In the genomic region with DNA sequence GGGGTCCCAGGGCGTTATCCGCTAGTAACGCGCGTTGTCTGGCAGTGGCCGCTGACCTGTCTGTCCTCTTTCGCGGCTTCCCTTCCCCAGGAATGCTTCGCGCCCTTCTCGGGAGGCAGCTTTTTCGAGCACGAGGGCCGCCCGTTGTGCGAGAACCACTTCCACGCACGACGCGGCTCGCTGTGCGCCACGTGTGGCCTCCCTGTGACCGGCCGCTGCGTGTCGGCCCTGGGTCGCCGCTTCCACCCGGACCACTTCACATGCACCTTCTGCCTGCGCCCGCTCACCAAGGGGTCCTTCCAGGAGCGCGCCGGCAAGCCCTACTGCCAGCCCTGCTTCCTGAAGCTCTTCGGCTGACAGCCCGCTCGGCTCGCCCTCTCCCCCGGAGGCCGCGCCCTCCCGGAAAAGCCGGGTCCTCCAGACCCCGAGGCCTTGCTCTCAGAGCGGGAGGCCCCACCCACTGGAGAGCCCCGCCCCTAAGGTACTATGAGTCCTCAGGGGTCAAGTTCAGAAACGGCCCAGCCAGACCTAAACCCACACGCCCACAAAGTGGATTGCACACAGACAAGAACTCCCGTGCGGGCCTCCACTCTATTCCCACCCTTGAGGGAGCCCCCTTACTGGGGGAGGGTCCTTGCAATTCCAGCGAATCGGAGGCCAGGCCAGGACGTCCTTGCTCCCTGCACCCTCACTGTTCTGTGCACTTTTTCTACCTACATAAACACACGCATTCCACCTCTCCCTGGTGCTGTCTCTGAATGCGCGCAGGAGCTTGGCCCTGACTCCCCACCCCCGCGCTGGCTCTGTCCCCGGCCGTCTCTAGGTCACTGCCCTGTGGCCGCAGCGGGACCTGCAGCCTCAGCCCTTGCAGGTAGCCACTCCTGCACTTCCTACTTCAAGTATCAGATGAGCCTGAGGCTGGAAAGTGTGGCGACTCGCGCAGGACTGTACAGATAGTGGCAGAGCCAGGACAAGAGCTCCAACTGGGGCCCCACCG, we compare ENCODE assay signal across 1 cellular context.
TF ChIP-seq lines count a peak whose summit lies in the region.

No MANE protein-coding gene starts in this region.

TF ChIP-seq in HepG2, 621 proteins besides CTCF, POLR2A, EP300 and RAD21 (continued from another document and continues in another):
- TF ChIP-seq, protein P1, sequence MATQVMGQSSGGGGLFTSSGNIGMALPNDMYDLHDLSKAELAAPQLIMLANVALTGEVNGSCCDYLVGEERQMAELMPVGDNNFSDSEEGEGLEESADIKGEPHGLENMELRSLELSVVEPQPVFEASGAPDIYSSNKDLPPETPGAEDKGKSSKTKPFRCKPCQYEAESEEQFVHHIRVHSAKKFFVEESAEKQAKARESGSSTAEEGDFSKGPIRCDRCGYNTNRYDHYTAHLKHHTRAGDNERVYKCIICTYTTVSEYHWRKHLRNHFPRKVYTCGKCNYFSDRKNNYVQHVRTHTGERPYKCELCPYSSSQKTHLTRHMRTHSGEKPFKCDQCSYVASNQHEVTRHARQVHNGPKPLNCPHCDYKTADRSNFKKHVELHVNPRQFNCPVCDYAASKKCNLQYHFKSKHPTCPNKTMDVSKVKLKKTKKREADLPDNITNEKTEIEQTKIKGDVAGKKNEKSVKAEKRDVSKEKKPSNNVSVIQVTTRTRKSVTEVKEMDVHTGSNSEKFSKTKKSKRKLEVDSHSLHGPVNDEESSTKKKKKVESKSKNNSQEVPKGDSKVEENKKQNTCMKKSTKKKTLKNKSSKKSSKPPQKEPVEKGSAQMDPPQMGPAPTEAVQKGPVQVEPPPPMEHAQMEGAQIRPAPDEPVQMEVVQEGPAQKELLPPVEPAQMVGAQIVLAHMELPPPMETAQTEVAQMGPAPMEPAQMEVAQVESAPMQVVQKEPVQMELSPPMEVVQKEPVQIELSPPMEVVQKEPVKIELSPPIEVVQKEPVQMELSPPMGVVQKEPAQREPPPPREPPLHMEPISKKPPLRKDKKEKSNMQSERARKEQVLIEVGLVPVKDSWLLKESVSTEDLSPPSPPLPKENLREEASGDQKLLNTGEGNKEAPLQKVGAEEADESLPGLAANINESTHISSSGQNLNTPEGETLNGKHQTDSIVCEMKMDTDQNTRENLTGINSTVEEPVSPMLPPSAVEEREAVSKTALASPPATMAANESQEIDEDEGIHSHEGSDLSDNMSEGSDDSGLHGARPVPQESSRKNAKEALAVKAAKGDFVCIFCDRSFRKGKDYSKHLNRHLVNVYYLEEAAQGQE (IDR thresholded peaks at IDR 0.05; ENCODE audit: borderline replicate concordance in 1 of 2, low read depth in 1 of 2, low read length in 2 of 2): no peak; a peak in 1 of 4 replicates
- TF ChIP-seq, protein P2, sequence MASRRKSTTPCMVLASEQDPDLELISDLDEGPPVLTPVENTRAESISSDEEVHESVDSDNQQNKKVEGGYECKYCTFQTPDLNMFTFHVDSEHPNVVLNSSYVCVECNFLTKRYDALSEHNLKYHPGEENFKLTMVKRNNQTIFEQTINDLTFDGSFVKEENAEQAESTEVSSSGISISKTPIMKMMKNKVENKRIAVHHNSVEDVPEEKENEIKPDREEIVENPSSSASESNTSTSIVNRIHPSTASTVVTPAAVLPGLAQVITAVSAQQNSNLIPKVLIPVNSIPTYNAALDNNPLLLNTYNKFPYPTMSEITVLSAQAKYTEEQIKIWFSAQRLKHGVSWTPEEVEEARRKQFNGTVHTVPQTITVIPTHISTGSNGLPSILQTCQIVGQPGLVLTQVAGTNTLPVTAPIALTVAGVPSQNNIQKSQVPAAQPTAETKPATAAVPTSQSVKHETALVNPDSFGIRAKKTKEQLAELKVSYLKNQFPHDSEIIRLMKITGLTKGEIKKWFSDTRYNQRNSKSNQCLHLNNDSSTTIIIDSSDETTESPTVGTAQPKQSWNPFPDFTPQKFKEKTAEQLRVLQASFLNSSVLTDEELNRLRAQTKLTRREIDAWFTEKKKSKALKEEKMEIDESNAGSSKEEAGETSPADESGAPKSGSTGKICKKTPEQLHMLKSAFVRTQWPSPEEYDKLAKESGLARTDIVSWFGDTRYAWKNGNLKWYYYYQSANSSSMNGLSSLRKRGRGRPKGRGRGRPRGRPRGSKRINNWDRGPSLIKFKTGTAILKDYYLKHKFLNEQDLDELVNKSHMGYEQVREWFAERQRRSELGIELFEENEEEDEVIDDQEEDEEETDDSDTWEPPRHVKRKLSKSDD (CRISPR knock-in tag; IDR thresholded peaks at IDR 0.05; ENCODE audit: low read depth): no peak
- TF ChIP-seq ZIK1 (CRISPR knock-in tag; IDR thresholded peaks at IDR 0.05; ENCODE audit: borderline replicate concordance, low read depth) (no peak), PLRG1 (conservative IDR thresholded peaks at IDR 0.05) (no peak), ZNF530 (CRISPR knock-in tag; IDR thresholded peaks at IDR 0.05; ENCODE audit: low read depth) (0 out of 2 replicates have a peak, but pooled peaks have one; percentile 77), TCF7L2 (IDR thresholded peaks at IDR 0.05; ENCODE audit: low read depth, low read length) (no peak), EEA1 (CRISPR knock-in tag; IDR thresholded peaks at IDR 0.05; ENCODE audit: borderline replicate concordance) (0 out of 2 replicates have a peak, but pooled peaks have one; percentile 70), POLR2G (IDR thresholded peaks at IDR 0.05; ENCODE audit: low read depth, low read length) (peak; percentile 24), ZNF569 (CRISPR knock-in tag; IDR thresholded peaks at IDR 0.05; ENCODE audit: borderline replicate concordance) (no peak), ZSCAN31 (CRISPR knock-in tag; IDR thresholded peaks at IDR 0.05; ENCODE audit: low read depth) (no peak), FOXM1 (CRISPR knock-in tag; IDR thresholded peaks at IDR 0.05) (no peak), STAT5B (CRISPR knock-in tag; IDR thresholded peaks at IDR 0.05) (no peak), CHCHD3 (CRISPR knock-in tag; IDR thresholded peaks at IDR 0.05) (no peak; the same call in 1 of the 2 replicates), AHR (CRISPR knock-in tag; IDR thresholded peaks at IDR 0.05) (peak; percentile 24; the same call in 1 of the 2 replicates), MAFF (IDR thresholded peaks at IDR 0.05; ENCODE audit: low read depth, low read length) (no peak), ZNF143 (CRISPR knock-in tag; IDR thresholded peaks at IDR 0.05) (0 out of 2 replicates have a peak, but pooled peaks have one; percentile 47), ZNF816 (CRISPR knock-in tag; IDR thresholded peaks at IDR 0.05; ENCODE audit: borderline replicate concordance) (no peak; the same call in 1 of the 2 replicates), ZNF180 (CRISPR knock-in tag; IDR thresholded peaks at IDR 0.05; ENCODE audit: borderline replicate concordance, low read depth) (no peak), ZKSCAN8 (CRISPR knock-in tag; IDR thresholded peaks at IDR 0.05; ENCODE audit: borderline replicate concordance) (no peak; the same call in 1 of the 2 replicates), ZNF343 (CRISPR knock-in tag; IDR thresholded peaks at IDR 0.05) (peak; percentile 83), SPEN (CRISPR knock-in tag; IDR thresholded peaks at IDR 0.05; ENCODE audit: low read depth) (peak; percentile 90), ZFP62 (CRISPR knock-in tag; IDR thresholded peaks at IDR 0.05) (no peak), KDM5B (CRISPR knock-in tag; IDR thresholded peaks at IDR 0.05; ENCODE audit: borderline replicate concordance) (peak; percentile 79; the same call in 1 of the 2 replicates), SNAI1 (CRISPR knock-in tag; IDR thresholded peaks at IDR 0.05; ENCODE audit: borderline replicate concordance) (no peak; the same call in 1 of the 2 replicates), ZNF552 (CRISPR knock-in tag; IDR thresholded peaks at IDR 0.05; ENCODE audit: borderline replicate concordance) (no peak; the same call in 1 of the 2 replicates), ZNF777 (CRISPR knock-in tag; IDR thresholded peaks at IDR 0.05) (peak; percentile 82; the same call in 1 of the 2 replicates), RORA (CRISPR knock-in tag; IDR thresholded peaks at IDR 0.05) (no peak), ZNF850 (CRISPR knock-in tag; conservative IDR thresholded peaks at IDR 0.05) (no peak)
- TF ChIP-seq, protein P3, sequence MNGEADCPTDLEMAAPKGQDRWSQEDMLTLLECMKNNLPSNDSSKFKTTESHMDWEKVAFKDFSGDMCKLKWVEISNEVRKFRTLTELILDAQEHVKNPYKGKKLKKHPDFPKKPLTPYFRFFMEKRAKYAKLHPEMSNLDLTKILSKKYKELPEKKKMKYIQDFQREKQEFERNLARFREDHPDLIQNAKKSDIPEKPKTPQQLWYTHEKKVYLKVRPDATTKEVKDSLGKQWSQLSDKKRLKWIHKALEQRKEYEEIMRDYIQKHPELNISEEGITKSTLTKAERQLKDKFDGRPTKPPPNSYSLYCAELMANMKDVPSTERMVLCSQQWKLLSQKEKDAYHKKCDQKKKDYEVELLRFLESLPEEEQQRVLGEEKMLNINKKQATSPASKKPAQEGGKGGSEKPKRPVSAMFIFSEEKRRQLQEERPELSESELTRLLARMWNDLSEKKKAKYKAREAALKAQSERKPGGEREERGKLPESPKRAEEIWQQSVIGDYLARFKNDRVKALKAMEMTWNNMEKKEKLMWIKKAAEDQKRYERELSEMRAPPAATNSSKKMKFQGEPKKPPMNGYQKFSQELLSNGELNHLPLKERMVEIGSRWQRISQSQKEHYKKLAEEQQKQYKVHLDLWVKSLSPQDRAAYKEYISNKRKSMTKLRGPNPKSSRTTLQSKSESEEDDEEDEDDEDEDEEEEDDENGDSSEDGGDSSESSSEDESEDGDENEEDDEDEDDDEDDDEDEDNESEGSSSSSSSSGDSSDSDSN (CRISPR knock-in tag; IDR thresholded peaks at IDR 0.05): peak; percentile 82
- TF ChIP-seq, protein P4, sequence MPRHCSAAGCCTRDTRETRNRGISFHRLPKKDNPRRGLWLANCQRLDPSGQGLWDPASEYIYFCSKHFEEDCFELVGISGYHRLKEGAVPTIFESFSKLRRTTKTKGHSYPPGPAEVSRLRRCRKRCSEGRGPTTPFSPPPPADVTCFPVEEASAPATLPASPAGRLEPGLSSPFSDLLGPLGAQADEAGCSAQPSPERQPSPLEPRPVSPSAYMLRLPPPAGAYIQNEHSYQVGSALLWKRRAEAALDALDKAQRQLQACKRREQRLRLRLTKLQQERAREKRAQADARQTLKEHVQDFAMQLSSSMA (CRISPR knock-in tag; IDR thresholded peaks at IDR 0.05): peak; percentile 74; the same call in 1 of the 2 replicates
- TF ChIP-seq, protein P5, sequence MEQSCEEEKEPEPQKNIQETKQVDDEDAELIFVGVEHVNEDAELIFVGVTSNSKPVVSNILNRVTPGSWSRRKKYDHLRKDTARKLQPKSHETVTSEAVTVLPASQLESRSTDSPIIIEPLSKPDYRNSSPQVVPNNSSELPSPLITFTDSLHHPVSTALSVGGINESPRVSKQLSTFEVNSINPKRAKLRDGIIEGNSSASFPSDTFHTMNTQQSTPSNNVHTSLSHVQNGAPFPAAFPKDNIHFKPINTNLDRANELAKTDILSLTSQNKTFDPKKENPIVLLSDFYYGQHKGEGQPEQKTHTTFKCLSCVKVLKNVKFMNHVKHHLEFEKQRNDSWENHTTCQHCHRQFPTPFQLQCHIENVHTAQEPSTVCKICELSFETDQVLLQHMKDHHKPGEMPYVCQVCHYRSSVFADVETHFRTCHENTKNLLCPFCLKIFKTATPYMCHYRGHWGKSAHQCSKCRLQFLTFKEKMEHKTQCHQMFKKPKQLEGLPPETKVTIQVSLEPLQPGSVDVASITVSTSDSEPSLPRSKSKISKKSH (CRISPR knock-in tag; IDR thresholded peaks at IDR 0.05; ENCODE audit: borderline replicate concordance): peak; percentile 62; the same call in 1 of the 2 replicates
- TF ChIP-seq, protein P6, sequence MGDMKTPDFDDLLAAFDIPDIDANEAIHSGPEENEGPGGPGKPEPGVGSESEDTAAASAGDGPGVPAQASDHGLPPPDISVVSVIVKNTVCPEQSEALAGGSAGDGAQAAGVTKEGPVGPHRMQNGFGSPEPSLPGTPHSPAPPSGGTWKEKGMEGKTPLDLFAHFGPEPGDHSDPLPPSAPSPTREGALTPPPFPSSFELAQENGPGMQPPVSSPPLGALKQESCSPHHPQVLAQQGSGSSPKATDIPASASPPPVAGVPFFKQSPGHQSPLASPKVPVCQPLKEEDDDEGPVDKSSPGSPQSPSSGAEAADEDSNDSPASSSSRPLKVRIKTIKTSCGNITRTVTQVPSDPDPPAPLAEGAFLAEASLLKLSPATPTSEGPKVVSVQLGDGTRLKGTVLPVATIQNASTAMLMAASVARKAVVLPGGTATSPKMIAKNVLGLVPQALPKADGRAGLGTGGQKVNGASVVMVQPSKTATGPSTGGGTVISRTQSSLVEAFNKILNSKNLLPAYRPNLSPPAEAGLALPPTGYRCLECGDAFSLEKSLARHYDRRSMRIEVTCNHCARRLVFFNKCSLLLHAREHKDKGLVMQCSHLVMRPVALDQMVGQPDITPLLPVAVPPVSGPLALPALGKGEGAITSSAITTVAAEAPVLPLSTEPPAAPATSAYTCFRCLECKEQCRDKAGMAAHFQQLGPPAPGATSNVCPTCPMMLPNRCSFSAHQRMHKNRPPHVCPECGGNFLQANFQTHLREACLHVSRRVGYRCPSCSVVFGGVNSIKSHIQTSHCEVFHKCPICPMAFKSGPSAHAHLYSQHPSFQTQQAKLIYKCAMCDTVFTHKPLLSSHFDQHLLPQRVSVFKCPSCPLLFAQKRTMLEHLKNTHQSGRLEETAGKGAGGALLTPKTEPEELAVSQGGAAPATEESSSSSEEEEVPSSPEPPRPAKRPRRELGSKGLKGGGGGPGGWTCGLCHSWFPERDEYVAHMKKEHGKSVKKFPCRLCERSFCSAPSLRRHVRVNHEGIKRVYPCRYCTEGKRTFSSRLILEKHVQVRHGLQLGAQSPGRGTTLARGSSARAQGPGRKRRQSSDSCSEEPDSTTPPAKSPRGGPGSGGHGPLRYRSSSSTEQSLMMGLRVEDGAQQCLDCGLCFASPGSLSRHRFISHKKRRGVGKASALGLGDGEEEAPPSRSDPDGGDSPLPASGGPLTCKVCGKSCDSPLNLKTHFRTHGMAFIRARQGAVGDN (CRISPR knock-in tag; IDR thresholded peaks at IDR 0.05): peak; percentile 94
- TF ChIP-seq, protein P7, sequence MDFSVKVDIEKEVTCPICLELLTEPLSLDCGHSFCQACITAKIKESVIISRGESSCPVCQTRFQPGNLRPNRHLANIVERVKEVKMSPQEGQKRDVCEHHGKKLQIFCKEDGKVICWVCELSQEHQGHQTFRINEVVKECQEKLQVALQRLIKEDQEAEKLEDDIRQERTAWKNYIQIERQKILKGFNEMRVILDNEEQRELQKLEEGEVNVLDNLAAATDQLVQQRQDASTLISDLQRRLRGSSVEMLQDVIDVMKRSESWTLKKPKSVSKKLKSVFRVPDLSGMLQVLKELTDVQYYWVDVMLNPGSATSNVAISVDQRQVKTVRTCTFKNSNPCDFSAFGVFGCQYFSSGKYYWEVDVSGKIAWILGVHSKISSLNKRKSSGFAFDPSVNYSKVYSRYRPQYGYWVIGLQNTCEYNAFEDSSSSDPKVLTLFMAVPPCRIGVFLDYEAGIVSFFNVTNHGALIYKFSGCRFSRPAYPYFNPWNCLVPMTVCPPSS (IDR thresholded peaks at IDR 0.05): no peak
- TF ChIP-seq, protein P8, sequence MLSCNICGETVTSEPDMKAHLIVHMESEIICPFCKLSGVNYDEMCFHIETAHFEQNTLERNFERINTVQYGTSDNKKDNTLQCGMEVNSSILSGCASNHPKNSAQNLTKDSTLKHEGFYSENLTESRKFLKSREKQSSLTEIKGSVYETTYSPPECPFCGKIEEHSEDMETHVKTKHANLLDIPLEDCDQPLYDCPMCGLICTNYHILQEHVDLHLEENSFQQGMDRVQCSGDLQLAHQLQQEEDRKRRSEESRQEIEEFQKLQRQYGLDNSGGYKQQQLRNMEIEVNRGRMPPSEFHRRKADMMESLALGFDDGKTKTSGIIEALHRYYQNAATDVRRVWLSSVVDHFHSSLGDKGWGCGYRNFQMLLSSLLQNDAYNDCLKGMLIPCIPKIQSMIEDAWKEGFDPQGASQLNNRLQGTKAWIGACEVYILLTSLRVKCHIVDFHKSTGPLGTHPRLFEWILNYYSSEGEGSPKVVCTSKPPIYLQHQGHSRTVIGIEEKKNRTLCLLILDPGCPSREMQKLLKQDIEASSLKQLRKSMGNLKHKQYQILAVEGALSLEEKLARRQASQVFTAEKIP (CRISPR knock-in tag; IDR thresholded peaks at IDR 0.05; ENCODE audit: borderline replicate concordance): no peak
